9 cellular contexts compared by ENCODE assay signal in genomic region chr12:98002887-98003493, GRCh38.
DNase-seq lines count a peak whose midpoint lies in the region; ATAC-seq and TF ChIP-seq lines count a peak whose summit lies in the region.
"Had no signal": no experiment of that assay in that cellular context is flagged by ENCODE, and none has a peak within 500 bp of the region (broad histone marks: within the 10 kb centered on the region; RNA-seq: fewer than 3 reads in every experiment).

No MANE protein-coding gene starts in this region.

- H3K14ac ChIP-seq in H9 (ENCODE audit: insufficient read depth, low read length): no peak overlapping the region

- no peak overlapping the region for H2BK120ac ChIP-seq in H9 (ENCODE audit: low read depth, low read length, poor library complexity, severe bottlenecking)

- 0 out of 7 replicates have a peak overlapping the region, but pooled peaks of 1 of the 3 experiments have one; percentile 86 for H3K27ac Mint-ChIP-seq in H9
- H3K27ac Mint-ChIP-seq: activated naive CD4-positive, alpha-beta T cell treated with anti-CD3 and anti-CD28 coated beads, Interleukin-2, amount 50 U/mL, for 24 hours had no signal

- no peak overlapping the region for H3K27ac ChIP-seq in H9 (ENCODE audit: insufficient read length, low read depth, low read length)

- no peak overlapping the region for H2BK12ac ChIP-seq in H9 (ENCODE audit: insufficient read length, low read depth, low read length)

- peak; percentile 72 for TF ChIP-seq CTCF in H9 (conservative IDR thresholded peaks at IDR 0.05)

- H3K23ac ChIP-seq in H9 (ENCODE audit: insufficient read length, low read depth, low read length): no peak overlapping the region

- no peaks in the 10 kb centered on the region; the same call in 1 of the 2 replicates for H3K27me3 Mint-ChIP-seq in H9 (ENCODE audit: low read depth)

- H3K4ac ChIP-seq in H9 (ENCODE audit: low read depth, low read length): no peak overlapping the region

- no CpG with 5 or more reads among the region's 9 CpGs for WGBS in H9 (ENCODE audit: extremely low coverage, insufficient read length, low lambda C conversion rate)

- no peak overlapping the region for H4K5ac ChIP-seq in H9 (ENCODE audit: insufficient read length, low read depth, low read length)

- H2AK5ac ChIP-seq in H9 (ENCODE audit: insufficient read length, low read length): no peak overlapping the region

- no peaks in the 10 kb centered on the region for H3K9me3 ChIP-seq in H9 (ENCODE audit: control insufficient read depth, low read depth, low read length)

- no peak overlapping the region for H2BK5ac ChIP-seq in H9 (ENCODE audit: insufficient read length, low read length)

- H3K36me3 Mint-ChIP-seq in H9 (ENCODE audit: insufficient read depth in 1 of 3, low read depth in 3 of 3): no peaks in the 10 kb centered on the region
- H3K36me3 Mint-ChIP-seq: activated naive CD4-positive, alpha-beta T cell treated with anti-CD3 and anti-CD28 coated beads, Interleukin-2, amount 50 U/mL, for 24 hours had no signal

- H2BK15ac ChIP-seq in H9 (ENCODE audit: low read depth, low read length): no peak overlapping the region

- peak; percentile 60 for DNase-seq in activated CD4-positive, alpha-beta T cell treated with anti-CD3 and anti-CD28 coated beads for 48 hours
- DNase-seq in activated CD4-positive, alpha-beta T cell treated with anti-CD3 and anti-CD28 coated beads, Interleukin-2, amount 50 U/mL, for 1 hour: no peak
- DNase-seq in H9: peak; percentile 73
- peak; percentile 73 for DNase-seq in NCI-H1092 treated with DMSO at 0.1 percent for 48 hours (lab: John Stamatoyannopoulos, UW)
- DNase-seq in T-helper 9 cell: peak; percentile 4
- DNase-seq in globus pallidus (ENCODE audit: low spot score): peak; percentile 9
- DNase-seq in stimulated activated CD4-positive, alpha-beta T cell treated with anti-CD3 and anti-CD28 coated beads, Interleukin-2, amount 100 ng/mL, for 24 hours: peak; percentile 19 to 39

- peak overlapping the region; percentile 99 for H2AFZ ChIP-seq in H9 (ENCODE audit: low read length)

- H3K23me2 ChIP-seq in H9 (ENCODE audit: insufficient read length, low read depth, low read length, poor library complexity, severe bottlenecking): no peaks in the 10 kb centered on the region

- H2BK20ac ChIP-seq in H9 (ENCODE audit: low read depth, low read length, poor library complexity, severe bottlenecking): no peak overlapping the region

- H3K56ac ChIP-seq in H9 (ENCODE audit: insufficient read length, low read depth, low read length): no peak overlapping the region

- no peaks in the 10 kb centered on the region for H3K4me1 ChIP-seq in H9 (ENCODE audit: insufficient read depth, low read length)

- no peak overlapping the region for H3K4me3 Mint-ChIP-seq in H9
- H3K4me3 Mint-ChIP-seq: activated naive CD4-positive, alpha-beta T cell treated with anti-CD3 and anti-CD28 coated beads, Interleukin-2, amount 50 U/mL, for 24 hours had no signal

- H3T11ph ChIP-seq in H9 (ENCODE audit: low read length): no peak overlapping the region

- H3K79me1 ChIP-seq in H9 (ENCODE audit: insufficient read depth, low read depth, low read length, poor library complexity, severe bottlenecking): no peaks in the 10 kb centered on the region

- peaks cover 2% of the 10 kb centered on the region in 2 experiments for H3K4me1 Mint-ChIP-seq in H9
- H3K4me1 Mint-ChIP-seq: activated naive CD4-positive, alpha-beta T cell treated with anti-CD3 and anti-CD28 coated beads, Interleukin-2, amount 50 U/mL, for 24 hours had no signal

- H3K18ac ChIP-seq in H9 (ENCODE audit: insufficient read length, low read depth, low read length): no peak overlapping the region

- no peak overlapping the region for H3K4me2 ChIP-seq in H9 (ENCODE audit: insufficient read depth, insufficient read length, low read length)

- no peaks in the 10 kb centered on the region for H3K79me2 ChIP-seq in H9 (ENCODE audit: insufficient read depth, low read length)

- H4K20me1 ChIP-seq in H9 (ENCODE audit: control insufficient read depth, insufficient read depth, insufficient read length): no peaks in the 10 kb centered on the region

- no peak overlapping the region for H4K8ac ChIP-seq in H9 (replicated peaks; ENCODE audit: insufficient read length, low read depth, low read length)

- H3K27me3 ChIP-seq in H9 (ENCODE audit: insufficient read depth, low read length): no peaks in the 10 kb centered on the region

- no peak overlapping the region for H3K9ac ChIP-seq in H9 (ENCODE audit: extremely low read depth, insufficient read length, low read length)

- no peak overlapping the region for H4K91ac ChIP-seq in H9 (ENCODE audit: insufficient read length, low read depth, low read length)

- H3K9me3 Mint-ChIP-seq in H9: no peaks in the 10 kb centered on the region
- H3K9me3 Mint-ChIP-seq: activated naive CD4-positive, alpha-beta T cell treated with anti-CD3 and anti-CD28 coated beads, Interleukin-2, amount 50 U/mL, for 24 hours had no signal

- no peak for ATAC-seq in HG02623 (IDR thresholded peaks at IDR 0.05; ENCODE audit: unreplicated experiment)
